In the genomic region with DNA sequence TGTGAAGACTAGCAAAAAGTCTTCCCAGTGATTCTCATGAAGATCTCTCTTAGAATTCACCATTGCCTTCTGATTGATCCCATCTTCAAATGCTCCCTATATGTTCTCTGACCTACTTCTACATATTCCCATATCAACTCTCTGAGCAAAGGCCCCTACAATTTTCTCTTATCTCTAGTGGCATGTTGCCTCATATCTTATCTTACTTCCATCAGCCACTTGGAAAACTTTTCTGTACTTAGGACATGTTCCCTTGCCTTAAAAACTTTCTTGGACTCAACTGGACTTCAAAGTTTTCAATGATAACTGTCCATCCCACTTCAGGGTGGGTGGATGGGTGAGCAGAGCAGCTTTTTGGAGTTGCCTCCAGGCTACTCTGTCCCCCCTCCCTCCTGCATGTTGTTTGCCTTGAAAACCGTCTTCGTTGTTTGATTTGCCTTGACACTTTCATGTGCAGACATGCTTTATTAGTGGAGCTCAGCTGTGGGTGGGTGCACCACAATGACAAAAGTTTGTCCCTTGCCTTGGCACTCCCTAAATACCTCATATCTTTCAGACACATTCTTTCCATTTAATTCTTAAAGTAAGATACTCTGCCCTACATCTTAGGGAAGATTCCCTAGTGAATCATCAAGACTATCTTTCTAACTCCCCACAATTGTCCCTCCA, we compare ENCODE assay signal across 22 cellular contexts. TPM values are rescaled to one million over a fixed set of nuclear protein-coding genes. Genes with fewer than 3 reads are reported as not detected.
DNase-seq lines count a peak whose midpoint lies in the region; ATAC-seq, FAIRE-seq and TF ChIP-seq lines count a peak whose summit lies in the region.
"Had no signal": no experiment of that assay in that cellular context is flagged by ENCODE, and none has a peak within 500 bp of the region (broad histone marks: within the 10 kb centered on the region; RNA-seq: fewer than 3 reads in every experiment).

No MANE protein-coding gene starts in this region.

- no peaks in the 10 kb centered on the region for H3K9me1 ChIP-seq in K562 (ENCODE audit: control insufficient read depth, insufficient read depth, low read length)

- BruUV-seq in K562 (replicated peaks; lab: Mats Ljungman, UMichigan): no TSS peak

- H3K4me1 ChIP-seq in K562 (replicated peaks in 1 of 2; ENCODE audit: control insufficient read depth in 2 of 2, insufficient read depth in 2 of 2, low read length in 2 of 2) (peaks cover 0 to 29% of the 10 kb centered on the region in 2 experiments; a peak in 2 of 5 replicates), trophoblast cell (ENCODE audit: control insufficient read depth in 1 of 2, insufficient read depth in 2 of 2, low read length in 2 of 2) (peaks cover 0 to 2% of the 10 kb centered on the region in 2 experiments)
- H3K4me1 ChIP-seq: HAP-1 had no signal

- TF ChIP-seq CTCF in K562 (IDR thresholded peaks at IDR 0.05 in 2 of 3, conservative IDR thresholded peaks at IDR 0.05 in 1 of 3; ENCODE audit: insufficient read depth in 2 of 3, low read depth in 1 of 3, low read length in 3 of 3): no peak
- no peak for TF ChIP-seq CTCF in GM13977 (IDR thresholded peaks at IDR 0.05; ENCODE audit: extremely low read depth, insufficient read depth, missing control alignments)

- H2AK5ac ChIP-seq in trophoblast cell (ENCODE audit: low read length): no peak overlapping the region

- H3K27ac ChIP-seq in K562 (ENCODE audit: extremely low read depth, low read depth, low read length) (no peak overlapping the region; the same call in 2 of the 3 replicates), trophoblast cell (ENCODE audit: low read depth, low read length) (no peak overlapping the region)

- in situ Hi-C loops in K562 (cut with MboI): no loop called here
- in situ Hi-C loops in GM13977 (cut with MboI; ENCODE audit: low pct_unique_long_range_greater_than_20kb, low sequenced_read_pairs, unreplicated experiment): no loop called here

- H3K79me1 ChIP-seq in trophoblast cell (ENCODE audit: low read length): no peaks in the 10 kb centered on the region

- 0% methylated on average over 2 of the region's 2 CpGs for WGBS in K562 (ENCODE audit: insufficient coverage, low coverage, missing lambda C conversion rate)
- no CpG with 5 or more reads among the region's 2 CpGs for WGBS in trophoblast cell (ENCODE audit: extremely low coverage, insufficient coverage, insufficient read length)

- no peaks in the 10 kb centered on the region for H4K20me1 ChIP-seq in K562 (replicated peaks; ENCODE audit: control insufficient read depth, insufficient read depth, low read length)

- no peak overlapping the region for H3K4me3 Mint-ChIP-seq in activated CD8-positive, alpha-beta T cell treated with anti-CD3 and anti-CD28 coated beads, Interleukin-2, amount 10 ng/mL, durations not matched to agents 7 days and 5 days
- H3K4me3 Mint-ChIP-seq: CD4-positive, alpha-beta memory T cell; HFFc6 had no signal

- no peak for TF ChIP-seq POLR2A in K562 (conservative IDR thresholded peaks at IDR 0.05)

- H2AFZ ChIP-seq in K562 (ENCODE audit: low read depth, low read length) (no peak overlapping the region), trophoblast cell (ENCODE audit: insufficient read depth, low read length, poor library complexity) (no peak overlapping the region)

- no peak overlapping the region for H4K12ac ChIP-seq in trophoblast cell (ENCODE audit: low read depth, low read length)

- H4K91ac ChIP-seq in trophoblast cell (ENCODE audit: low read depth, low read length): no peak overlapping the region

- ATAC-seq in K562: peak; percentile 46; the same call in 1 of the 3 replicates
- ATAC-seq in activated CD8-positive, alpha-beta T cell treated with anti-CD3 and anti-CD28 coated beads, Interleukin-2, amount 10 ng/mL, durations not matched to agents 7 days and 5 days: no peak

- no peak overlapping the region for H3K4ac ChIP-seq in trophoblast cell (ENCODE audit: low read depth, low read length)

- no peaks in the 10 kb centered on the region for H3K9me3 ChIP-seq in K562 (replicated peaks; ENCODE audit: control insufficient read depth, insufficient read depth, low read depth, low read length)
- H3K9me3 ChIP-seq in trophoblast cell (ENCODE audit: insufficient read depth, low read depth, low read length): no peaks in the 10 kb centered on the region
- H3K9me3 ChIP-seq: HAP-1 had no signal

- H3K27ac Mint-ChIP-seq in activated CD8-positive, alpha-beta T cell treated with anti-CD3 and anti-CD28 coated beads, Interleukin-2, amount 10 ng/mL, durations not matched to agents 7 days and 5 days: no peak overlapping the region
- H3K27ac Mint-ChIP-seq: CD4-positive, alpha-beta memory T cell; HFFc6 had no signal

- H3K4me3 ChIP-seq in K562 (no peak overlapping the region), trophoblast cell (ENCODE audit: low read depth, low read length) (no peak overlapping the region)
- H3K4me3 ChIP-seq: HAP-1 had no signal

- CTCF ChIA-PET in K562 (lab: Yijun Ruan, JAX; ENCODE audit: low intra/inter-chr PET ratio): no interaction called here
- CTCF ChIA-PET in activated CD8-positive, alpha-beta T cell treated with anti-CD3 and anti-CD28 coated beads, Interleukin-2, amount 10 ng/mL, durations not matched to agents 7 days and 5 days (lab: Charles Lee): no interaction called here

- POLR2A ChIA-PET in K562 (lab: Yijun Ruan, JAX): interaction anchor here (0.6 kb wide), 1 partner anchor 12 kb away, joined by 3 read pairs; no protein-coding TSS in a partner anchor
- POLR2A ChIA-PET in activated CD8-positive, alpha-beta T cell treated with anti-CD3 and anti-CD28 coated beads, Interleukin-2, amount 10 ng/mL, durations not matched to agents 7 days and 5 days (lab: Charles Lee): no interaction called here

- no peak overlapping the region for H2BK12ac ChIP-seq in trophoblast cell (ENCODE audit: low read length)

- H3K23ac ChIP-seq in trophoblast cell (ENCODE audit: low read length): no peak overlapping the region

- H3K79me2 ChIP-seq in K562 (ENCODE audit: control insufficient read depth, insufficient read depth, low read length) (no peaks in the 10 kb centered on the region), trophoblast cell (ENCODE audit: control insufficient read depth, insufficient read depth, low read length, poor library complexity) (no peaks in the 10 kb centered on the region)

- no peaks in the 10 kb centered on the region for H3K4me1 Mint-ChIP-seq in activated CD8-positive, alpha-beta T cell treated with anti-CD3 and anti-CD28 coated beads, Interleukin-2, amount 10 ng/mL, durations not matched to agents 7 days and 5 days (ENCODE audit: low read depth)
- H3K4me1 Mint-ChIP-seq: CD4-positive, alpha-beta memory T cell had no signal

- H3K9me3 Mint-ChIP-seq in activated CD8-positive, alpha-beta T cell treated with anti-CD3 and anti-CD28 coated beads, Interleukin-2, amount 10 ng/mL, durations not matched to agents 7 days and 5 days (ENCODE audit: insufficient read depth): no peaks in the 10 kb centered on the region
- H3K9me3 Mint-ChIP-seq: CD4-positive, alpha-beta memory T cell; HFFc6 had no signal

- no peaks in the 10 kb centered on the region for H3K36me3 Mint-ChIP-seq in activated CD8-positive, alpha-beta T cell treated with anti-CD3 and anti-CD28 coated beads, Interleukin-2, amount 10 ng/mL, durations not matched to agents 7 days and 5 days (ENCODE audit: low read depth)
- H3K36me3 Mint-ChIP-seq: CD4-positive, alpha-beta memory T cell had no signal

- H3K27me3 ChIP-seq in K562 (ENCODE audit: control insufficient read depth in 2 of 2, insufficient read depth in 2 of 2, low read length in 2 of 2): no peaks in the 10 kb centered on the region
- no peaks in the 10 kb centered on the region for H3K27me3 ChIP-seq in trophoblast cell (ENCODE audit: insufficient read depth, low read length)

- intact Hi-C loops in K562 (cut with micrococcal nuclease): no loop called here

- H3K18ac ChIP-seq in trophoblast cell (ENCODE audit: low read length): no peak overlapping the region

- DNase-seq in OCI-M1 (lab: John Stamatoyannopoulos, UW) (peak; percentile 4), K562 (ENCODE audit: extremely low read depth in 1 of 4, low spot score in 3 of 4) (peak; percentile 13 to 25 (median 14)), trophoblast cell (peak; percentile 7 to 69), D341Med (ENCODE audit: low spot score) (no peak), GM13977 (ENCODE audit: low spot score) (no peak)
- no peak for DNase-seq in activated CD8-positive, alpha-beta T cell treated with anti-CD3 and anti-CD28 coated beads, Interleukin-2, amount 10 ng/mL, durations not matched to agents 7 days and 5 days
- DNase-seq: C1 segment of cervical spinal cord; CD4-positive, alpha-beta memory T cell; COR-L47; DMS53; DMS79 treated with DMSO at 0.1 percent for 48 hours; GF-D8; GOT3; HFFc6 had no signal

- no peak overlapping the region for H4K8ac ChIP-seq in trophoblast cell (ENCODE audit: low read depth, low read length)

- H3K36me3 ChIP-seq in K562 (ENCODE audit: control insufficient read depth, insufficient read depth, low read length) (no peaks in the 10 kb centered on the region), trophoblast cell (ENCODE audit: control insufficient read depth in 1 of 2, insufficient read depth in 2 of 2, low read length in 2 of 2) (no peaks in the 10 kb centered on the region)
- H3K36me3 ChIP-seq: HAP-1 had no signal

- TF ChIP-seq EP300 in K562 (IDR thresholded peaks at IDR 0.05; ENCODE audit: low read length): peak; percentile 34

- FAIRE-seq in K562 (lab: Jason Lieb, UNC): no peak
- FAIRE-seq: GM12891, H54 had no signal

- H3K9ac ChIP-seq in K562 (ENCODE audit: insufficient read depth in 1 of 2, low read depth in 2 of 2, low read length in 2 of 2) (no peak overlapping the region), trophoblast cell (ENCODE audit: low read length) (no peak overlapping the region)

- H3K14ac ChIP-seq in trophoblast cell (ENCODE audit: low read length): no peak overlapping the region

- TF ChIP-seq RAD21 in K562 (CRISPR knock-in tag; conservative IDR thresholded peaks at IDR 0.05 in 1 of 2, IDR thresholded peaks at IDR 0.05 in 1 of 2): no peak

- H3K27me3 Mint-ChIP-seq in activated CD8-positive, alpha-beta T cell treated with anti-CD3 and anti-CD28 coated beads, Interleukin-2, amount 10 ng/mL, durations not matched to agents 7 days and 5 days (ENCODE audit: low read depth): peaks cover 7% of the 10 kb centered on the region
- H3K27me3 Mint-ChIP-seq: CD4-positive, alpha-beta memory T cell had no signal

- H3K4me2 ChIP-seq in K562 (ENCODE audit: insufficient read depth, low read length) (no peak overlapping the region), trophoblast cell (ENCODE audit: low read length) (no peak overlapping the region)

- H2BK120ac ChIP-seq in trophoblast cell (ENCODE audit: insufficient read depth, low read length, poor library complexity): no peak overlapping the region

- no peak overlapping the region for H2BK5ac ChIP-seq in trophoblast cell (ENCODE audit: low read depth, low read length, poor library complexity)

RNA-seq across cellular contexts. Expression of a gene that starts 18.3 kb away (rescaled TPM):
- total RNA-seq in K562 (2011; cell fraction: chromatin; rRNA removed; ENCODE audit: low replicate concordance): 3.8 and 4.9 TPM in 2 replicates
- total RNA-seq in K562 (2011; cell fraction: nucleolus; rRNA removed): 3.4 and 4.0 TPM in 2 replicates
- 2.5 and 3.2 TPM in 2 replicates for total RNA-seq in K562 (2011; cell fraction: nucleoplasm; rRNA removed)
- total RNA-seq in K562 (2014; rRNA removed) (0.82 and 1.8 TPM in 2 replicates), K562 (2014; rRNA removed; fragmentation: Illumina TruSeq; extraction: Trizol) (1.6 and 2.1 TPM in 2 replicates), K562 (2015; rRNA removed; fragmentation: Illumina TruSeq; extraction: Trizol) (1.3 and 1.7 TPM in 2 replicates), K562 (2021) (1.9 and 2.7 TPM in 2 replicates)
- polyA plus RNA-seq in K562 (2011; rRNA removed) (2.3 and 4.7 TPM in 2 replicates), K562 (2014; fragmentation: Illumina TruSeq; extraction: Trizol) (3.8 and 4.0 TPM in 2 replicates), K562 (2014; fragmentation: Nextera tagmentation; extraction: Ambion mirVana) (under 1 TPM; 0.15 TPM), K562 (2014; rRNA removed) (1.2 and 2.1 TPM in 2 replicates)
- polyA plus RNA-seq in K562 (2011; cell fraction: cytosol; rRNA removed): 1.8 and 4.2 TPM in 2 replicates
- 1.1 and 1.9 TPM in 2 replicates for polyA plus RNA-seq in K562 (2011; cell fraction: nucleus; rRNA removed)
- polyA plus RNA-seq in K562 (2012): 2.4 and 3.0 TPM in 2 replicates
- polyA minus RNA-seq in K562 (2011; rRNA and poly(A)+ RNA removed): 4.2 and 7.8 TPM in 2 replicates
- polyA minus RNA-seq in K562 (2011; cell fraction: cytosol; rRNA and poly(A)+ RNA removed): 1.9 and 2.6 TPM in 2 replicates
- 1.6 and 2.8 TPM in 2 replicates for polyA minus RNA-seq in K562 (2011; cell fraction: nucleus; rRNA and poly(A)+ RNA removed)
- 7.1 and 7.2 TPM in 2 replicates for polyA plus RNA-seq in trophoblast cell (2013)
- 1 to 10 TPM; 1.4 to 1.5 TPM for total RNA-seq in activated CD8-positive, alpha-beta T cell treated with anti-CD3 and anti-CD28 coated beads, Interleukin-2, amount 10 ng/mL, durations not matched to agents 7 days and 5 days

RNA-seq across cellular contexts. Expression of a gene that starts 31.9 kb away (rescaled TPM):
- not detected in 2 replicates for total RNA-seq in K562 (2011; cell fraction: chromatin; rRNA removed; ENCODE audit: low replicate concordance)
- not detected in 2 replicates for total RNA-seq in K562 (2011; cell fraction: nucleolus; rRNA removed)
- not detected in 2 replicates for total RNA-seq in K562 (2011; cell fraction: nucleoplasm; rRNA removed)
- total RNA-seq in K562 (2014; rRNA removed): 1.7 and 2.4 TPM in 2 replicates
- total RNA-seq in K562 (2014; rRNA removed; fragmentation: Illumina TruSeq; extraction: Trizol): 2.8 and 3.9 TPM in 2 replicates
- 2.2 and 3.7 TPM in 2 replicates for total RNA-seq in K562 (2015; rRNA removed; fragmentation: Illumina TruSeq; extraction: Trizol)
- total RNA-seq in K562 (2021): 1.1 and 1.3 TPM in 2 replicates
- 0.99 and 1.2 TPM in 2 replicates for polyA plus RNA-seq in K562 (2011; rRNA removed)
- polyA plus RNA-seq in K562 (2011; cell fraction: cytosol; rRNA removed): 0.46 TPM in 1 of 2 replicates, not detected in the other
- polyA plus RNA-seq in K562 (2011; cell fraction: nucleus; rRNA removed): not detected in 2 replicates
- polyA plus RNA-seq in K562 (2012): 4.9 and 6.0 TPM in 2 replicates
- 4.9 and 5.3 TPM in 2 replicates for polyA plus RNA-seq in K562 (2014; fragmentation: Illumina TruSeq; extraction: Trizol)
- polyA plus RNA-seq in K562 (2014; fragmentation: Nextera tagmentation; extraction: Ambion mirVana): 1 to 10 TPM; 6.7 to 8.0 TPM
- polyA plus RNA-seq in K562 (2014; rRNA removed): 4.0 and 6.4 TPM in 2 replicates
- polyA minus RNA-seq in K562 (2011; rRNA and poly(A)+ RNA removed): not detected in 2 replicates
- polyA minus RNA-seq in K562 (2011; cell fraction: cytosol; rRNA and poly(A)+ RNA removed): not detected in 2 replicates
- not detected in 2 replicates for polyA minus RNA-seq in K562 (2011; cell fraction: nucleus; rRNA and poly(A)+ RNA removed)
- polyA plus RNA-seq in trophoblast cell (2013): 2.7 and 3.5 TPM in 2 replicates
- total RNA-seq in activated CD8-positive, alpha-beta T cell treated with anti-CD3 and anti-CD28 coated beads, Interleukin-2, amount 10 ng/mL, durations not matched to agents 7 days and 5 days: not detected
- total RNA-seq: A172; A673; CD4-positive, alpha-beta memory T cell; Daoy; G401; HFFc6 had no signal
- polyA plus RNA-seq: BJ; CD4-positive, alpha-beta memory T cell had no signal

Comparison
In these comparisons a context has a peak if more than half of its experiments do, and no peak if none do; other contexts are left out.
1. DNase-seq: peak in OCI-M1 (single experiment), K562 (4 of 4) and trophoblast cell (2 of 2); none in D341Med (single experiment), activated CD8-positive, alpha-beta T cell treated with anti-CD3 and anti-CD28 coated beads, Interleukin-2, amount 10 ng/mL, durations not matched to agents 7 days and 5 days (single experiment) and GM13977 (single experiment).